In genomic region chr2:112623913-112624777, GRCh38 we compare ENCODE assay signal across 9 cellular contexts. TPM values are rescaled to one million over a fixed set of nuclear protein-coding genes. Genes with fewer than 3 reads are reported as not detected.
A peak's percentile ranks its signal among the peaks of the same experiment; 100 is the strongest.
DNase-seq lines count a peak whose midpoint lies in the region; ATAC-seq lines count a peak whose summit lies in the region.
"Had no signal": no experiment of that assay in that cellular context is flagged by ENCODE, and none has a peak within 500 bp of the region (broad histone marks: within the 10 kb centered on the region; RNA-seq: fewer than 3 reads in every experiment).

No MANE protein-coding gene starts in this region.

- peak overlapping the region; percentile 34 for H3K4me3 Mint-ChIP-seq in activated CD8-positive, alpha-beta T cell treated with anti-CD3 and anti-CD28 coated beads, Interleukin-2, amount 10 ng/mL, durations not matched to agents 7 days and 5 days

- POLR2A ChIA-PET in activated CD8-positive, alpha-beta T cell treated with anti-CD3 and anti-CD28 coated beads, Interleukin-2, amount 10 ng/mL, durations not matched to agents 7 days and 5 days (lab: Charles Lee): interaction anchor here (1.1 to 5.9 kb wide), 7 partner anchors 9 to 102 kb away, joined by 3 to 39 read pairs (median 4); partner anchors contain the start of gene SLC20A1

- H3K27me3 Mint-ChIP-seq in activated CD8-positive, alpha-beta T cell treated with anti-CD3 and anti-CD28 coated beads, Interleukin-2, amount 10 ng/mL, durations not matched to agents 7 days and 5 days (ENCODE audit: low read depth): no peaks in the 10 kb centered on the region

- DNase-seq in HT1080 (ENCODE audit: low read depth) (peak; percentile 96), Ammon's horn (ENCODE audit: low spot score) (no peak), HK-2 (ENCODE audit: unreplicated experiment) (no peak), NCI-H2227 (lab: John Stamatoyannopoulos, UW; ENCODE audit: unreplicated experiment) (no peak)
- DNase-seq in activated CD8-positive, alpha-beta T cell treated with anti-CD3 and anti-CD28 coated beads, Interleukin-2, amount 10 ng/mL, durations not matched to agents 7 days and 5 days: peak; percentile 87
- peak; percentile 48 to 62 for DNase-seq in stimulated activated CD4-positive, alpha-beta T cell treated with anti-CD3 and anti-CD28 coated beads, Interleukin-1b, Interleukin-23, amount 100 ng/mL, for 4 hours (ENCODE audit: low read depth in 2 of 2)

- H3K4me1 Mint-ChIP-seq in activated CD8-positive, alpha-beta T cell treated with anti-CD3 and anti-CD28 coated beads, Interleukin-2, amount 10 ng/mL, durations not matched to agents 7 days and 5 days (ENCODE audit: low read depth): peaks cover 56% of the 10 kb centered on the region

- no peaks in the 10 kb centered on the region for H3K9me3 Mint-ChIP-seq in activated CD8-positive, alpha-beta T cell treated with anti-CD3 and anti-CD28 coated beads, Interleukin-2, amount 10 ng/mL, durations not matched to agents 7 days and 5 days (ENCODE audit: insufficient read depth)

- ATAC-seq in GM19043 (IDR thresholded peaks at IDR 0.05; ENCODE audit: low read depth, unreplicated experiment) (peak; percentile 79), esophagus mucosa (peak; percentile 91)
- peak; percentile 90 for ATAC-seq in activated CD8-positive, alpha-beta T cell treated with anti-CD3 and anti-CD28 coated beads, Interleukin-2, amount 10 ng/mL, durations not matched to agents 7 days and 5 days
- ATAC-seq: Panc1 had no signal

- H3K36me3 Mint-ChIP-seq in activated CD8-positive, alpha-beta T cell treated with anti-CD3 and anti-CD28 coated beads, Interleukin-2, amount 10 ng/mL, durations not matched to agents 7 days and 5 days (ENCODE audit: low read depth): no peaks in the 10 kb centered on the region

- CTCF ChIA-PET in activated CD8-positive, alpha-beta T cell treated with anti-CD3 and anti-CD28 coated beads, Interleukin-2, amount 10 ng/mL, durations not matched to agents 7 days and 5 days (lab: Charles Lee): interaction anchor here (0.7 to 15.2 kb wide), 14 partner anchors 9 to 335 kb away, joined by 3 to 335 read pairs (median 6); partner anchors contain the start of genes CHCHD5 and SLC20A1

- peak overlapping the region; percentile 83 for H3K27ac Mint-ChIP-seq in activated CD8-positive, alpha-beta T cell treated with anti-CD3 and anti-CD28 coated beads, Interleukin-2, amount 10 ng/mL, durations not matched to agents 7 days and 5 days

RNA-seq across cellular contexts. Expression of gene SLC20A1, which starts 21.6 kb away (rescaled TPM):
- 225 and 403 TPM in 2 replicates for total RNA-seq in HT1080 (2014; rRNA removed; shearing (Covaris generic))
- polyA plus RNA-seq in HT1080 (2015; cell fraction: cytosol; rRNA removed): 351 and 414 TPM in 2 replicates
- polyA plus RNA-seq in HT1080 (2015; cell fraction: nucleus; rRNA removed): 1,087 and 1,109 TPM in 2 replicates
- total RNA-seq in activated CD8-positive, alpha-beta T cell treated with anti-CD3 and anti-CD28 coated beads, Interleukin-2, amount 10 ng/mL, durations not matched to agents 7 days and 5 days: 100 to 1,000 TPM; 115 to 120 TPM
- 18.5 TPM for total RNA-seq in esophagus mucosa

RNA-seq across cellular contexts. Expression of gene CHCHD5, which starts 39.7 kb away (rescaled TPM):
- total RNA-seq in HT1080 (2014; rRNA removed; shearing (Covaris generic)): 52.5 and 56.4 TPM in 2 replicates
- polyA plus RNA-seq in HT1080 (2015; cell fraction: cytosol; rRNA removed): 48.3 and 53.1 TPM in 2 replicates
- polyA plus RNA-seq in HT1080 (2015; cell fraction: nucleus; rRNA removed): 19.1 and 20.9 TPM in 2 replicates
- total RNA-seq in activated CD8-positive, alpha-beta T cell treated with anti-CD3 and anti-CD28 coated beads, Interleukin-2, amount 10 ng/mL, durations not matched to agents 7 days and 5 days: 10 to 100 TPM; 32.4 to 35.4 TPM
- total RNA-seq in esophagus mucosa: 41.5 TPM

Comparison
In these comparisons a context has a peak if more than half of its experiments do, and no peak if none do; other contexts are left out.
1. DNase-seq: peak in HT1080 (single experiment), activated CD8-positive, alpha-beta T cell treated with anti-CD3 and anti-CD28 coated beads, Interleukin-2, amount 10 ng/mL, durations not matched to agents 7 days and 5 days (single experiment) and stimulated activated CD4-positive, alpha-beta T cell treated with anti-CD3 and anti-CD28 coated beads, Interleukin-1b, Interleukin-23, amount 100 ng/mL, for 4 hours (2 of 2); none in Ammon's horn (single experiment), HK-2 (single experiment) and NCI-H2227 (single experiment).
2. Peak in every context shown above with its lines, with median percentiles within 50 percentile points of each other: ATAC-seq.